8 cellular contexts compared by ENCODE assay signal in the genomic region with DNA sequence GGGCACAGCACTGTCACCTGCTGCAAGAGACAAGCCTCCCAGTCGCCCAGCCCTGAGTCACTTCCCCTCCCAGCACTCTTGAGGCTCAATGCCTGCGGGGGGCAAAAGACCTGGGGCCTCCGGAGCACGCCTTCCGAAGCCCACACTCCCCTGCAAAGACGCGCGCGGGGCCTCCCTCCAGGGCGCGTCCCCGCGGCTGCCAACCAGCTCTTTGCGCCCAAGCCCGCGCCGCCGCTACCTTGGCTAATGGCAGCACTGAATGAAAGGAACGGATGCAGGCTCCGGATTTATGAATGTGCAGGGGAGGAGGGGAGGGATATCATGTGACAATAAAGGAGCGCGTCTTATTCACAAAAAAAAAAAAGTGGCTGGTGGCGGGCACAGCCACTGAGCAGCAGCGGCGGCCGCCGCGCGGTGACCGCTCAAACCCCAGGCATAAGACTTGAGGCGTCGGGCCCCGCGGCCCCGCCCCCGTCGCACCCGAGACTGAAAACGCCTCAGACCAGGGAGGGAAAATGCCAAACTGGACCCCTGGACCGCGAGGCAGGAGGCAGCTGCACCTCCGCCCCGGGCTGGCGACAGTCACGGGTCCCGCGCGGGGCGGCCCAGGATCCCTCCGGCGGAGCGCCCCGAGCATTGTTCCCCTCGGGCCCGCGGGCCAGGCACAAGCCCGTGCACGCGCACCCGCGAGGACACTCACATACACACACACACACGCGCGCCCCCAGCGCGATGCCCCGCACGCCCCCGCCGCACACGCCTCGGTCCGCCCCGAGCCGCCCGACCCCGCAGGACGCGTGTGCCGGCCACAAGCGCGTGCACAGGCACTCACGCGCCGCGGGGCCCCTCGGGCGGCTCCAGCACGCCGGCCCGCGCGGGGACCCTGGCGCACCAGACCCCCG. TPM values are rescaled to one million over a fixed set of nuclear protein-coding genes. Genes with fewer than 3 reads are reported as not detected.
DNase-seq lines count a peak whose midpoint lies in the region; ATAC-seq and TF ChIP-seq lines count a peak whose summit lies in the region.

No MANE protein-coding gene starts in this region.

- intact Hi-C loops in left lung (cut with DNase I): loop anchor here in 1 of 2 donors (10.0 kb wide), 1 partner anchor 156 kb away; no protein-coding TSS in a partner anchor

- DNase-seq in NCI-H2081 (lab: John Stamatoyannopoulos, UW) (peak; percentile 48 to 57), NCI-H2081 treated with DMSO at 0.1 percent for 48 hours (lab: John Stamatoyannopoulos, UW) (no peak), NCI-H2227 (lab: John Stamatoyannopoulos, UW; ENCODE audit: unreplicated experiment) (peak; percentile 82), choroid plexus epithelial cell (ENCODE audit: low read depth) (peak; percentile 45), left lung (peak; percentile 67 to 91)
- peak; percentile 47 for DNase-seq in activated CD4-positive, CD25-positive, alpha-beta regulatory T cell treated with anti-CD3 and anti-CD28 coated beads, Interleukin-2, amount 50 U/mL, for 16 hours (ENCODE audit: low read depth, low spot score)
- peak; percentile 61 to 64 for DNase-seq in stimulated activated CD4-positive, alpha-beta T cell treated with anti-CD3 and anti-CD28 coated beads, Interleukin-2, amount 100 ng/mL, for 24 hours

- no peaks in the 10 kb centered on the region for H3K27me3 ChIP-seq in left lung

- H3K4me3 ChIP-seq in choroid plexus epithelial cell (ENCODE audit: low read depth, low read length) (peak overlapping the region; percentile 88), left lung (peak overlapping the region; percentile 72 to 95)

- TF ChIP-seq CTCF in choroid plexus epithelial cell (conservative IDR thresholded peaks at IDR 0.05; ENCODE audit: low read depth, low read length): no peak
- TF ChIP-seq CTCF in left lung (IDR thresholded peaks at IDR 0.05): no peak

- H3K9me3 ChIP-seq in left lung: no peaks in the 10 kb centered on the region

- ATAC-seq in HG03108 (IDR thresholded peaks at IDR 0.05; ENCODE audit: unreplicated experiment) (peak; percentile 37), left lung (peak; percentile 19)

- H3K4me1 ChIP-seq in left lung: peaks cover 11 to 33% of the 10 kb centered on the region in 2 donors

- peak overlapping the region; percentile 85 to 86 for H3K27ac ChIP-seq in left lung

- no peaks in the 10 kb centered on the region for H3K36me3 ChIP-seq in left lung

RNA-seq across cellular contexts. Expression of a gene that starts 1.6 kb away (rescaled TPM):
- 10 to 100 TPM; 34.5 to 47.1 TPM for total RNA-seq in left lung
